In the genomic region with DNA sequence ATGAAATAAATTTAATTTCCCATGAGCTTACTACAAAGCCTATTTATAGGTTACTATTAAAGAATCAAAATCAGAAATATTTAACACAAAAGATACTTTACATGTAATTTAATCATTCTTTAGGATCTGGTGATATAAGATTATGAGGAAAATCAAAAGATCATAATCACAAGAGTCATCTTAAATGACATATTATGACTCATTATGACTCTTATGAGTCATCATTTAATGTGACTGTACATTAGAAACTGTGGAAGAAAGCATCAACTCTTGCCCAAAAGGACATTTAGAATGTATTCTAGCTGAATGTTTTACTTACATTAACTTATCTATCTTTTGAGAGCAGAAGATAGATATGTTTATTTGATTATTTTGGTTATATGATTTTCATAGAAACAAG, we compare ENCODE assay signal across 17 cellular contexts.
A peak's percentile ranks its signal among the peaks of the same experiment; 100 is the strongest.
DNase-seq lines count a peak whose midpoint lies in the region; ATAC-seq and TF ChIP-seq lines count a peak whose summit lies in the region.
"Had no signal": no experiment of that assay in that cellular context is flagged by ENCODE, and none has a peak within 500 bp of the region (broad histone marks: within the 10 kb centered on the region; RNA-seq: fewer than 3 reads in every experiment).

No MANE protein-coding gene starts in this region.

- H3K4me3 ChIP-seq in RWPE2 (ENCODE audit: severe bottlenecking) (no peak overlapping the region), foreskin fibroblast (ENCODE audit: low read depth in 1 of 2, low read length in 2 of 2) (no peak overlapping the region)
- H3K4me3 ChIP-seq: adrenal gland, tibial artery had no signal

- H3K27ac ChIP-seq in RWPE2 (ENCODE audit: poor library complexity, severe bottlenecking) = no peak overlapping the region
- H3K27ac ChIP-seq: adrenal gland, tibial artery had no signal

- H3K4me3 Mint-ChIP-seq in stimulated activated naive CD8-positive, alpha-beta T cell treated with anti-CD3 and anti-CD28 coated beads, Interleukin-15, amount 100 ng/mL, for 72 hours = no peak overlapping the region
- H3K4me3 Mint-ChIP-seq: activated T-cell treated with anti-CD3 and anti-CD28 coated beads, Interleukin-2, amount 50 U/mL, for 72 hours; H9; natural killer cell had no signal

- no peaks in the 10 kb centered on the region for H3K9me3 Mint-ChIP-seq in stimulated activated naive CD8-positive, alpha-beta T cell treated with anti-CD3 and anti-CD28 coated beads, Interleukin-15, amount 100 ng/mL, for 72 hours
- H3K9me3 Mint-ChIP-seq: H9 had no signal

- peaks cover 8% of the 10 kb centered on the region for H3K4me1 ChIP-seq in RWPE2 (ENCODE audit: insufficient read depth, poor library complexity, severe bottlenecking)
- H3K4me1 ChIP-seq: adrenal gland, tibial artery had no signal

- H3K4me1 Mint-ChIP-seq in stimulated activated naive CD8-positive, alpha-beta T cell treated with anti-CD3 and anti-CD28 coated beads, Interleukin-15, amount 100 ng/mL, for 72 hours = no peaks in the 10 kb centered on the region
- H3K4me1 Mint-ChIP-seq: H9, natural killer cell had no signal

- TF ChIP-seq CTCF in RWPE2 (IDR thresholded peaks at IDR 0.05; ENCODE audit: poor library complexity, severe bottlenecking) (no peak), foreskin fibroblast (IDR thresholded peaks at IDR 0.05; ENCODE audit: low read depth, low read length) (no peak)

- H3K9me3 ChIP-seq in RWPE2 (ENCODE audit: severe bottlenecking) = no peaks in the 10 kb centered on the region
- H3K9me3 ChIP-seq: adrenal gland, tibial artery had no signal

- no peaks in the 10 kb centered on the region for H3K27me3 ChIP-seq in RWPE2 (ENCODE audit: insufficient read depth, poor library complexity, severe bottlenecking)
- H3K27me3 ChIP-seq: adrenal gland, tibial artery had no signal

- H3K27ac Mint-ChIP-seq in stimulated activated naive CD8-positive, alpha-beta T cell treated with anti-CD3 and anti-CD28 coated beads, Interleukin-15, amount 100 ng/mL, for 72 hours = no peak overlapping the region
- H3K27ac Mint-ChIP-seq: activated T-cell treated with anti-CD3 and anti-CD28 coated beads, Interleukin-2, amount 50 U/mL, for 72 hours; H9; natural killer cell had no signal

- DNase-seq in stimulated activated naive CD8-positive, alpha-beta T cell treated with anti-CD3 and anti-CD28 coated beads, Interleukin-15, Interleukin-2, amounts not matched to agents 100 U/mL and 50 U/mL, for 24 hours = no peak
- no peak for DNase-seq in stimulated activated naive CD8-positive, alpha-beta T cell treated with anti-CD3 and anti-CD28 coated beads, Interleukin-15, amount 100 ng/mL, for 72 hours
- DNase-seq in RWPE2 (ENCODE audit: low spot score) = no peak
- peak; percentile 28 to 58 for DNase-seq in foreskin fibroblast
- DNase-seq in epidermal melanocyte (ENCODE audit: insufficient read length, low spot score) = no peak
- no peak for DNase-seq in NCI-H748 treated with DMSO at 0.1 percent for 48 hours (lab: John Stamatoyannopoulos, UW)
- no peak for DNase-seq in midbrain (lab: John Stamatoyannopoulos, UW)
- DNase-seq: activated T-cell treated with anti-CD3 and anti-CD28 coated beads, Interleukin-2, amount 50 U/mL, for 72 hours; adrenal gland; H9; hypothalamus; natural killer cell; NCI-H1092; stimulated activated CD4-positive, alpha-beta T cell treated with anti-CD3 and anti-CD28 coated beads, Interleukin-2, amount 100 ng/mL, for 24 hours; stimulated activated CD8-positive, alpha-beta memory T cell treated with anti-CD3 and anti-CD28 coated beads, Interleukin-4, amount 100 ng/mL, for 48 hours; tibial artery had no signal

- peak; percentile 75 for ATAC-seq in stimulated activated naive CD8-positive, alpha-beta T cell treated with anti-CD3 and anti-CD28 coated beads, Interleukin-15, Interleukin-2, amounts not matched to agents 100 U/mL and 50 U/mL, for 24 hours
- no peak for ATAC-seq in stimulated activated naive CD8-positive, alpha-beta T cell treated with anti-CD3 and anti-CD28 coated beads, Interleukin-15, amount 100 ng/mL, for 72 hours
- ATAC-seq in RWPE2 (ENCODE audit: low read depth) = peak; percentile 55
- ATAC-seq in GM21447 (IDR thresholded peaks at IDR 0.05; ENCODE audit: unreplicated experiment) = no peak
- ATAC-seq: natural killer cell had no signal

- H3K27me3 Mint-ChIP-seq in stimulated activated naive CD8-positive, alpha-beta T cell treated with anti-CD3 and anti-CD28 coated beads, Interleukin-15, amount 100 ng/mL, for 72 hours = peaks cover 17% of the 10 kb centered on the region

- no peaks in the 10 kb centered on the region for H3K36me3 ChIP-seq in RWPE2 (ENCODE audit: low read depth)
- H3K36me3 ChIP-seq: adrenal gland, tibial artery had no signal

Comparison
In these comparisons a context has a peak if more than half of its experiments do, and no peak if none do; other contexts are left out.
1. ATAC-seq: peak in stimulated activated naive CD8-positive, alpha-beta T cell treated with anti-CD3 and anti-CD28 coated beads, Interleukin-15, Interleukin-2, amounts not matched to agents 100 U/mL and 50 U/mL, for 24 hours (single experiment) and RWPE2 (single experiment); none in stimulated activated naive CD8-positive, alpha-beta T cell treated with anti-CD3 and anti-CD28 coated beads, Interleukin-15, amount 100 ng/mL, for 72 hours (single experiment) and GM21447 (single experiment).
2. DNase-seq: peak in foreskin fibroblast (2 of 2); none in stimulated activated naive CD8-positive, alpha-beta T cell treated with anti-CD3 and anti-CD28 coated beads, Interleukin-15, Interleukin-2, amounts not matched to agents 100 U/mL and 50 U/mL, for 24 hours (single experiment), stimulated activated naive CD8-positive, alpha-beta T cell treated with anti-CD3 and anti-CD28 coated beads, Interleukin-15, amount 100 ng/mL, for 72 hours (0 of 2), RWPE2 (single experiment), epidermal melanocyte (single experiment), NCI-H748 treated with DMSO at 0.1 percent for 48 hours (single experiment) and midbrain (single experiment).